Comparison of ENCODE assay signal across 16 cellular contexts in the genomic region with DNA sequence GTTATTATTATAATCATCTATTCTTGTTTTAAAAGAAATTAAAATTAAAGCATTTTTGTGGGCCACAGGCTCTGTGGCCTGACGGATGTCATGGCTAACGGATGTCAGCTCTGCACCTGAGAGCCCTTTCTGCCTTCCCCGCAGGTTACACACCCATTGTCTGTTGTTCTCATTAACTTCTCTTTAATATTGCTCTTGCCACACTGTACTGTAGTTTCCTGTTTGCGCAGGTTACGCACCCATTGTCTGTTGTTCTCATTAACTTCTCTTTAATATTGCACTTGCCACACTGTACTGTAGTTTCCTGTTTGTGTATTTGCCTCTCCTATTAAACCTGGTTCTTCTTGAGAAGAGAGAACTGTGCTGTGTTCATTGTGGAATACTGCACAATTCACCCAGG.
DNase-seq lines count a peak whose midpoint lies in the region; ATAC-seq and TF ChIP-seq lines count a peak whose summit lies in the region.
"Had no signal": no experiment of that assay in that cellular context is flagged by ENCODE, and none has a peak within 500 bp of the region (broad histone marks: within the 10 kb centered on the region; RNA-seq: fewer than 3 reads in every experiment).

No MANE protein-coding gene starts in this region.

- H3K4me1 ChIP-seq in mucosa of descending colon (ENCODE audit: low read depth) (peaks cover 8% of the 10 kb centered on the region), transverse colon (peaks cover 0 to 18% (median 8%) of the 10 kb centered on the region in 4 donors)

- peak overlapping the region in 4 of 7 donors; percentile 8 to 68 (median 13) for H3K27ac Mint-ChIP-seq in CD14-positive monocyte
- no peak overlapping the region for H3K27ac Mint-ChIP-seq in mesothelial cell of epicardium
- H3K27ac Mint-ChIP-seq: IgD-negative memory B cell had no signal

- TF ChIP-seq CTCF in CD14-positive monocyte (IDR thresholded peaks at IDR 0.05), result no peak
- TF ChIP-seq CTCF in VCaP (conservative IDR thresholded peaks at IDR 0.05), result no peak
- no peak for TF ChIP-seq CTCF in mucosa of descending colon (IDR thresholded peaks at IDR 0.05)
- no peak for TF ChIP-seq CTCF in transverse colon (IDR thresholded peaks at IDR 0.05)
- TF ChIP-seq CTCF in mesothelial cell of epicardium (IDR thresholded peaks at IDR 0.05; ENCODE audit: unreplicated experiment), result no peak

- H3K27ac ChIP-seq in VCaP (peak overlapping the region; percentile 34; the same call in 1 of the 2 replicates), transverse colon (no peak overlapping the region)

- DNase-seq in CD14-positive monocyte (ENCODE audit: low spot score) (no peak), COR-L47 (lab: John Stamatoyannopoulos, UW) (peak; percentile 12), mucosa of descending colon (no peak), transverse colon (no peak), mesothelial cell of epicardium (ENCODE audit: low spot score in 2 of 2, unreplicated experiment in 2 of 2) (no peak), GM19238 (ENCODE audit: insufficient read length, low spot score) (no peak)
- DNase-seq: CD4-positive, CD25-positive, alpha-beta regulatory T cell; DMS79; HCEC 1CT; Kasumi-1; MM.1S; NCI-H1092 treated with DMSO at 0.1 percent for 48 hours; NCI-H187; NCI-H524 had no signal

- in situ Hi-C loops in transverse colon (cut with MboI; ENCODE audit: low pct_ligation_motif_present in 1 of 4, low pct_unique_long_range_greater_than_20kb in 1 of 4, low sequenced_read_pairs in 3 of 4), result no loop called here

- TF ChIP-seq POLR2A in transverse colon (IDR thresholded peaks at IDR 0.05), result no peak

- ATAC-seq in mucosa of descending colon, result peak; percentile 14

- TF ChIP-seq EP300 in transverse colon (IDR thresholded peaks at IDR 0.05; ENCODE audit: low read depth), result no peak

- H3K27me3 Mint-ChIP-seq in CD14-positive monocyte (ENCODE audit: low read depth in 3 of 3), result peaks cover 1 to 9% (median 9%) of the 10 kb centered on the region in 3 donors
- no peaks in the 10 kb centered on the region for H3K27me3 Mint-ChIP-seq in mesothelial cell of epicardium (ENCODE audit: low read depth)
- H3K27me3 Mint-ChIP-seq: CD4-positive, CD25-positive, alpha-beta regulatory T cell had no signal

- no peaks in the 10 kb centered on the region for H3K36me3 Mint-ChIP-seq in CD14-positive monocyte
- no peaks in the 10 kb centered on the region for H3K36me3 Mint-ChIP-seq in mesothelial cell of epicardium
- H3K36me3 Mint-ChIP-seq: CD4-positive, CD25-positive, alpha-beta regulatory T cell; IgD-negative memory B cell had no signal

- H3K9me3 ChIP-seq in mucosa of descending colon, result no peaks in the 10 kb centered on the region
- no peaks in the 10 kb centered on the region for H3K9me3 ChIP-seq in transverse colon

- peaks cover 16% of the 10 kb centered on the region for H3K4me1 Mint-ChIP-seq in CD14-positive monocyte
- H3K4me1 Mint-ChIP-seq in mesothelial cell of epicardium, result peaks cover 23% of the 10 kb centered on the region
- H3K4me1 Mint-ChIP-seq: CD4-positive, CD25-positive, alpha-beta regulatory T cell; IgD-negative memory B cell had no signal

- intact Hi-C loops in CD14-positive monocyte (cut with micrococcal nuclease), result no loop called here
- intact Hi-C loops in mucosa of descending colon (cut with DNase I, micrococcal nuclease), result no loop called here
- intact Hi-C loops in transverse colon (cut with DNase I; ENCODE audit: low total_unique reads), result no loop called here

- WGBS in transverse colon (ENCODE audit: low coverage in 1 of 2), 2 donors, result 90% methylated on average over 5 of the region's 5 CpGs

- H3K36me3 ChIP-seq in mucosa of descending colon (ENCODE audit: low read depth) (no peaks in the 10 kb centered on the region), transverse colon (no peaks in the 10 kb centered on the region)

- H3K27me3 ChIP-seq in transverse colon, result no peaks in the 10 kb centered on the region

- H3K4me3 Mint-ChIP-seq in CD14-positive monocyte (no peak overlapping the region), mesothelial cell of epicardium (no peak overlapping the region)
- H3K4me3 Mint-ChIP-seq: IgD-negative memory B cell had no signal

- no peaks in the 10 kb centered on the region for H3K9me3 Mint-ChIP-seq in CD14-positive monocyte
- H3K9me3 Mint-ChIP-seq in mesothelial cell of epicardium, result no peaks in the 10 kb centered on the region
- H3K9me3 Mint-ChIP-seq: IgD-negative memory B cell had no signal

- H3K4me3 ChIP-seq in mucosa of descending colon (no peak overlapping the region), transverse colon (no peak overlapping the region)
